1 cellular context compared by ENCODE assay signal in genomic region chr1:39647247-39647646, GRCh38.
TF ChIP-seq lines count a peak whose summit lies in the region.

No MANE protein-coding gene starts in this region.

TF ChIP-seq in IMR-90, 13 proteins besides CTCF, POLR2A, EP300 and RAD21:
- TF ChIP-seq USF2 (IDR thresholded peaks at IDR 0.05; ENCODE audit: low read depth, low read length) (no peak), SMC3 (IDR thresholded peaks at IDR 0.05; ENCODE audit: low read depth, low read length) (no peak), CHD1 (IDR thresholded peaks at IDR 0.05; ENCODE audit: low read depth, low read length) (no peak), RFX5 (IDR thresholded peaks at IDR 0.05; ENCODE audit: low read depth, low read length) (no peak), MXI1 (IDR thresholded peaks at IDR 0.05; ENCODE audit: borderline replicate concordance, low read depth, low read length) (no peak), ELK1 (IDR thresholded peaks at IDR 0.05; ENCODE audit: borderline replicate concordance, low read depth, low read length) (no peak), MAZ (IDR thresholded peaks at IDR 0.05; ENCODE audit: borderline replicate concordance, low read depth, low read length) (no peak), FOS (IDR thresholded peaks at IDR 0.05; ENCODE audit: low read depth, low read length) (no peak), RCOR1 (IDR thresholded peaks at IDR 0.05; ENCODE audit: insufficient replicate concordance, low read length) (no peak)
